27 cellular contexts compared by ENCODE assay signal in genomic region chr5:67481362-67481761, GRCh38.
DNase-seq lines count a peak whose midpoint lies in the region; ATAC-seq, FAIRE-seq and TF ChIP-seq lines count a peak whose summit lies in the region.
"Had no signal": no experiment of that assay in that cellular context is flagged by ENCODE, and none has a peak within 500 bp of the region (broad histone marks: within the 10 kb centered on the region; RNA-seq: fewer than 3 reads in every experiment).

No MANE protein-coding gene starts in this region.

- no peak for FAIRE-seq in bronchial epithelial cell (lab: Jason Lieb, UNC)
- FAIRE-seq: A204.1, GM12891, GM19239 had no signal

- no peak overlapping the region for H4K91ac ChIP-seq in trophoblast cell (ENCODE audit: low read depth, low read length)

- H3K27me3 ChIP-seq in bronchial epithelial cell (ENCODE audit: control insufficient read depth, insufficient read depth, low read length) (no peaks in the 10 kb centered on the region), foreskin keratinocyte (no peaks in the 10 kb centered on the region), trophoblast cell (ENCODE audit: insufficient read depth, low read length) (no peaks in the 10 kb centered on the region), lower lobe of right lung (ENCODE audit: low read depth) (no peaks in the 10 kb centered on the region)
- H3K27me3 ChIP-seq: BE2C, BLaER1 had no signal

- TF ChIP-seq CTCF in bronchial epithelial cell (IDR thresholded peaks at IDR 0.05; ENCODE audit: insufficient read depth, low read length, severe bottlenecking) (no peak), epithelial cell of esophagus (IDR thresholded peaks at IDR 0.05; ENCODE audit: insufficient read depth, low read depth, low read length, missing control alignments) (no peak), foreskin keratinocyte (conservative IDR thresholded peaks at IDR 0.05) (no peak), GM10248 (IDR thresholded peaks at IDR 0.05; ENCODE audit: control extremely low read depth, extremely low read depth, low read depth, missing control alignments) (no peak), lower lobe of right lung (IDR thresholded peaks at IDR 0.05) (no peak)

- H3K79me1 ChIP-seq in trophoblast cell (ENCODE audit: low read length) = no peaks in the 10 kb centered on the region

- ATAC-seq in foreskin keratinocyte (peak; percentile 51), HG03039 (IDR thresholded peaks at IDR 0.05; ENCODE audit: unreplicated experiment) (no peak), lower lobe of right lung (no peak)

- H3K4me3 ChIP-seq in bronchial epithelial cell (ENCODE audit: low read depth, low read length) = no peak overlapping the region
- no peak overlapping the region for H3K4me3 ChIP-seq in epithelial cell of esophagus (ENCODE audit: low read length)
- no peak overlapping the region for H3K4me3 ChIP-seq in trophoblast cell (ENCODE audit: low read depth, low read length)
- H3K4me3 ChIP-seq in lower lobe of right lung = no peak overlapping the region
- H3K4me3 ChIP-seq: BLaER1 had no signal

- no peak overlapping the region for H3K4ac ChIP-seq in trophoblast cell (ENCODE audit: low read depth, low read length)

- intact Hi-C loops in lower lobe of right lung (cut with DNase I) = no loop called here

- no peak overlapping the region for H4K8ac ChIP-seq in trophoblast cell (ENCODE audit: low read depth, low read length)

- H3K14ac ChIP-seq in trophoblast cell (ENCODE audit: low read length) = no peak overlapping the region

- H3K9me3 ChIP-seq in trophoblast cell (ENCODE audit: insufficient read depth, low read depth, low read length) (no peaks in the 10 kb centered on the region), lower lobe of right lung (no peaks in the 10 kb centered on the region)
- H3K9me3 ChIP-seq: BE2C, BLaER1 had no signal

- H2AFZ ChIP-seq in trophoblast cell (ENCODE audit: insufficient read depth, low read length, poor library complexity) = no peak overlapping the region

- H3K27ac ChIP-seq in foreskin keratinocyte (no peak overlapping the region), trophoblast cell (ENCODE audit: low read depth, low read length) (no peak overlapping the region), lower lobe of right lung (no peak overlapping the region)
- H3K27ac ChIP-seq: BLaER1 had no signal

- H3K23ac ChIP-seq in trophoblast cell (ENCODE audit: low read length) = no peak overlapping the region

- H3K36me3 ChIP-seq in bronchial epithelial cell (ENCODE audit: control insufficient read depth, insufficient read depth, low read length) (no peaks in the 10 kb centered on the region), trophoblast cell (ENCODE audit: control insufficient read depth in 1 of 2, insufficient read depth in 2 of 2, low read length in 2 of 2) (no peaks in the 10 kb centered on the region), lower lobe of right lung (no peaks in the 10 kb centered on the region)
- H3K36me3 ChIP-seq: BE2C, BLaER1 had no signal

- H3K79me2 ChIP-seq in trophoblast cell (ENCODE audit: control insufficient read depth, insufficient read depth, low read length, poor library complexity) = no peaks in the 10 kb centered on the region

- no peak overlapping the region for H2AK5ac ChIP-seq in trophoblast cell (ENCODE audit: low read length)

- no peak overlapping the region for H3K18ac ChIP-seq in trophoblast cell (ENCODE audit: low read length)

- no peak overlapping the region for H2BK5ac ChIP-seq in trophoblast cell (ENCODE audit: low read depth, low read length, poor library complexity)

- peaks cover 4% of the 10 kb centered on the region for H3K4me1 ChIP-seq in foreskin keratinocyte
- no peaks in the 10 kb centered on the region for H3K4me1 ChIP-seq in trophoblast cell (ENCODE audit: control insufficient read depth in 1 of 2, insufficient read depth in 2 of 2, low read length in 2 of 2)
- no peaks in the 10 kb centered on the region for H3K4me1 ChIP-seq in lower lobe of right lung
- H3K4me1 ChIP-seq: BE2C, BLaER1 had no signal

- CTCF ChIA-PET in GM10248 (lab: Yijun Ruan, JAX) = no interaction called here

- no peak overlapping the region for H3K9ac ChIP-seq in trophoblast cell (ENCODE audit: low read length)
- H3K9ac ChIP-seq: BLaER1 had no signal

- no peak overlapping the region for H4K12ac ChIP-seq in trophoblast cell (ENCODE audit: low read depth, low read length)

- no CpG with 5 or more reads among the region's 1 CpG for WGBS in trophoblast cell (ENCODE audit: extremely low coverage, insufficient coverage, insufficient read length)

- H3K4me2 ChIP-seq in trophoblast cell (ENCODE audit: low read length) = no peak overlapping the region
- H3K4me2 ChIP-seq: BLaER1 had no signal

- POLR2A ChIA-PET in GM10248 (lab: Yijun Ruan, JAX) = no interaction called here

- DNase-seq in bronchial epithelial cell (ENCODE audit: low read depth) = peak; percentile 79
- peak; percentile 79 for DNase-seq in epithelial cell of esophagus (ENCODE audit: low read depth)
- peak; percentile 68 to 86 for DNase-seq in foreskin keratinocyte
- peak; percentile 8 to 60 for DNase-seq in trophoblast cell
- no peak for DNase-seq in GM10248 (ENCODE audit: extremely low spot score)
- no peak for DNase-seq in lower lobe of right lung
- DNase-seq in activated naive CD4-positive, alpha-beta T cell treated with Interleukin-2 at 50 U/mL for 16 hours = no peak
- DNase-seq: 8988T; ACHN; BE2C; C1 segment of cervical spinal cord; CD4-positive, alpha-beta memory T cell; CD4-positive, CD25-positive, alpha-beta regulatory T cell; CD8-positive, alpha-beta memory T cell; COR-L47; DMS 273 treated with DMSO at 0.1 percent for 48 hours; DMS153; DMS53; DMS79; DND-41; EL; GDM1 had no signal

- H2BK12ac ChIP-seq in trophoblast cell (ENCODE audit: low read length) = no peak overlapping the region

- no peak overlapping the region for H2BK120ac ChIP-seq in trophoblast cell (ENCODE audit: insufficient read depth, low read length, poor library complexity)

Comparison
In these comparisons a context has a peak if more than half of its experiments do, and no peak if none do; other contexts are left out.
1. DNase-seq: peak in bronchial epithelial cell (single experiment), epithelial cell of esophagus (single experiment), foreskin keratinocyte (2 of 2) and trophoblast cell (2 of 2); none in GM10248 (single experiment), lower lobe of right lung (single experiment) and activated naive CD4-positive, alpha-beta T cell treated with Interleukin-2 at 50 U/mL for 16 hours (single experiment).